8 cellular contexts compared by ENCODE assay signal in the genomic region with DNA sequence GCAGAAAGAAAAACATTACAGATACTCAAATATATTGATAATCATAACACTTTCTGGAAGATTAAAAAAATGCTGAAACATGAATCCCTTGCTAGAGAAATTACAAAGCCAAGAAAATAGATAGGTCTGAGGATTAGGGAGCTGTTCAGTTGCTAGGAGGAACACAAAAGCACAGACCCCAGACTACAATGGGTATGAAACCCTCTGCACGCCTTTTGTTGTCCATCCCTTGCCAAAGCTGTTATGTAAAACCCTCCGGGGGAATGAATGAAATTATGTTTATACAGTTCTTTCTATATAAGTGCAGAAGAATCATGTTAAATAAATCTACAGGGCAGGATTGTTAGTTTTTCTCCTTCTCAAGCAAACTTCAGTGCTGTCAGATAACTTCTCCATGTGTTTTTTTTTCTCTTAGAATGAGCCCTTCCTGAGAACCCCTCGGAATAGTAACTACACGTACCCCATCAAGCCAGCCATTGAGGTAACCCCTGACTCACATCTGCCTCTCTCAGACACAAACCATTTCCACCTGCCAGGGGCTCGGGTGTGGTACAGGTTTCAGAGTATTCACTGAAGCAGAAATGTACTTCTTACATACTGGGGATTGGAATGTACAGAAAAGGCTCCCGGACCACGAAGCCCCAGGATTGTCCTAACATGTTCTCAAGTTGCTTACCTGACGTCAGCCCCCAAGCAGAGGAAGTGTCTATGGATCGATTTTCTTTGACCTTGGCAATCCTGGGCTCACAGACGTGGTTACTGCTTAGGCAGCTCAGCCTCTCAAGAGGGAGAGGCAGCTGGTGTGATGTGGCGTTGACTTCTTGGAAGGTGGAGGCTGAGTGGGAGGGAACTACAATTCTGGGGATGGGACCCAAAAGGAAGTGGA.
DNase-seq lines count a peak whose midpoint lies in the region; TF ChIP-seq lines count a peak whose summit lies in the region.
"Had no signal": no experiment of that assay in that cellular context is flagged by ENCODE, and none has a peak within 500 bp of the region (broad histone marks: within the 10 kb centered on the region; RNA-seq: fewer than 3 reads in every experiment).

No MANE protein-coding gene starts in this region.

- peak; percentile 81 for DNase-seq in NCI-H2107 treated with DMSO at 0.1 percent for 48 hours (lab: John Stamatoyannopoulos, UW; ENCODE audit: unreplicated experiment)
- DNase-seq in activated T-cell treated with anti-CD3 and anti-CD28 coated beads, Interleukin-2, amount 50 U/mL, for 48 hours = peak; percentile 65 to 72
- DNase-seq in islet precursor cell = peak; percentile 94
- no peak for DNase-seq in colonic mucosa
- no peak for DNase-seq in AG08396 (ENCODE audit: low spot score)
- no peak for DNase-seq in GOT3 (lab: John Stamatoyannopoulos, UW)
- DNase-seq: activated B cell treated with CpG ODN at 0.5 μM for 24 hours had no signal

- H3K4me3 ChIP-seq in thymus (ENCODE audit: low read length) = no peak overlapping the region
- no peak overlapping the region for H3K4me3 ChIP-seq in colonic mucosa

- H3K9me3 ChIP-seq in thymus (ENCODE audit: control insufficient read depth) = no peaks in the 10 kb centered on the region
- no peaks in the 10 kb centered on the region for H3K9me3 ChIP-seq in colonic mucosa

- H3K27ac ChIP-seq in thymus (ENCODE audit: low read depth) = peak overlapping the region; percentile 44
- no peak overlapping the region for H3K27ac ChIP-seq in colonic mucosa

- no peak overlapping the region for H3K9ac ChIP-seq in colonic mucosa (ENCODE audit: low read depth in 2 of 2, low read length in 2 of 2)

- TF ChIP-seq CTCF in colonic mucosa (IDR thresholded peaks at IDR 0.05) = no peak

- 77% methylated on average over 11 of the region's 11 CpGs for WGBS in thymus

- H3K27me3 ChIP-seq in thymus (ENCODE audit: control insufficient read depth, insufficient read depth) (no peaks in the 10 kb centered on the region), colonic mucosa (no peaks in the 10 kb centered on the region)

- no peaks in the 10 kb centered on the region for H3K36me3 ChIP-seq in thymus (ENCODE audit: control insufficient read depth, insufficient read depth)
- H3K36me3 ChIP-seq in colonic mucosa = no peaks in the 10 kb centered on the region

- intact Hi-C loops in colonic mucosa (cut with DNase I) = no loop called here

- peaks cover 27% of the 10 kb centered on the region for H3K4me1 ChIP-seq in thymus (ENCODE audit: control insufficient read depth, insufficient read depth, low read length)
- no peaks in the 10 kb centered on the region for H3K4me1 ChIP-seq in colonic mucosa

Comparison
In these comparisons a context has a peak if more than half of its experiments do, and no peak if none do; other contexts are left out.
1. DNase-seq: peak in NCI-H2107 treated with DMSO at 0.1 percent for 48 hours (single experiment), activated T-cell treated with anti-CD3 and anti-CD28 coated beads, Interleukin-2, amount 50 U/mL, for 48 hours (2 of 2) and islet precursor cell (single experiment); none in colonic mucosa (single experiment), AG08396 (single experiment) and GOT3 (single experiment).